In the genomic region with DNA sequence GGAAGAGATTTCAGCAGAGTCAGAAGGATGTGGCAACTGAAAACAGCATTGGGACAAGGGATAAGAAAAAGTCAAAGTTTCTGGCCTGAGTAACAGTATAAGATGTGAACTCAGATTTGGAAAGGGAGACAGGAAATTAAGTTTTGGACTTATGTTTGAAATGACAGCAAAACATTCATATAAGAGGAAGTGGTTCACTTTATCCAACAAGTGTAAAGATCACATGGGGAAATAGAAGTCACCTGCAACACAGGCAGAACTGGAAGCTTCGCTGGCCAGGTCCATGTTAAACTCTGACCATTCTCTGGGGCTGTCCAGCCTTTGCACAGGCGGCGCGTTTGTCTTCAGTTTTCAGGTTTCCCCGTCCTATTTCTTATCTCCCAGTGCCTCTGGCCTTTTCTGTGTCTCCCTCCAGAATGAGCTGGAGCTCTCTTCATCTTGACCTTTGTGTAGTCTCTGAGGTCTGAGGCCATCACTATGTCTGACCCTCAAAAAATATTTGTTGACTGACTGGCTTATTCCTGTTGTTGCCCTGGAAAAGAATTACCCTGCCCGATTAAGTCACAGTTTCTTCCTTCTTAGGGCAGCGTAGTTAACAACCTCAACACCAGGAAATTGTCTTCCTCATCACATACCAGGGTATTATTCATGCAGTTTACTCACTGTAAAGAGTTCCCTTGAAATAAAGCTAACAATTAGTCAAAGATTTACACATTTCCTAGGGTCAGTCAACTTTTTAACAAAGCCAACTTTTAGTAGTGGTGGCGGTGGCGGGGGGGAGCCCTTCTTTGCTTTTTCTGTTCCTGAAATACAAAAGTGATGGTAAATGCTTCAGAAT, we compare ENCODE assay signal across 8 cellular contexts. TPM values are rescaled to one million over a fixed set of nuclear protein-coding genes. Genes with fewer than 3 reads are reported as not detected.
DNase-seq lines count a peak whose midpoint lies in the region; FAIRE-seq and TF ChIP-seq lines count a peak whose summit lies in the region.

No MANE protein-coding gene starts in this region.

- peaks cover 45% of the 10 kb centered on the region for H3K4me1 ChIP-seq in CD4-positive, alpha-beta memory T cell (ENCODE audit: insufficient read depth, low read length)
- H3K4me1 ChIP-seq in small intestine (ENCODE audit: control insufficient read depth in 2 of 2, insufficient read depth in 1 of 2, low read depth in 1 of 2, low read length in 1 of 2): peaks cover 3 to 4% of the 10 kb centered on the region in 2 donors
- H3K4me1 ChIP-seq in ovary (ENCODE audit: insufficient read depth): peaks cover 3% of the 10 kb centered on the region

- POLR2A ChIA-PET in CD4-positive, alpha-beta memory T cell (lab: Charles Lee; ENCODE audit: partially characterized antibody): interaction anchor here (1.0 to 4.6 kb wide), 15 partner anchors 15 to 390 kb away, joined by 3 to 191 read pairs (median 22); partner anchors contain the start of genes ATP1B3 and RNF7

- H3K4me3 Mint-ChIP-seq in CD4-positive, alpha-beta memory T cell: peak overlapping the region; percentile 88 to 92 (median 90)
- H3K4me3 Mint-ChIP-seq in activated naive CD8-positive, alpha-beta T cell treated with anti-CD3 and anti-CD28 coated beads for 36 hours: peak overlapping the region; percentile 82

- peaks cover 45 to 56% (median 49%) of the 10 kb centered on the region in 4 donors for H3K4me1 Mint-ChIP-seq in CD4-positive, alpha-beta memory T cell
- H3K4me1 Mint-ChIP-seq in activated naive CD8-positive, alpha-beta T cell treated with anti-CD3 and anti-CD28 coated beads for 36 hours: peaks cover 55% of the 10 kb centered on the region

- CTCF ChIA-PET in CD4-positive, alpha-beta memory T cell (lab: Charles Lee; ENCODE audit: partially characterized antibody): interaction anchor here (1.3 to 2.8 kb wide), 7 partner anchors 9 to 179 kb away, joined by 3 to 12 read pairs (median 5); no protein-coding TSS in a partner anchor

- H3K36me3 ChIP-seq in CD4-positive, alpha-beta memory T cell (ENCODE audit: insufficient read depth, low read length): no peaks in the 10 kb centered on the region
- no peaks in the 10 kb centered on the region; the same call in 1 of the 2 replicates for H3K36me3 ChIP-seq in KOPT-K1 (ENCODE audit: insufficient read depth, low read length)
- H3K36me3 ChIP-seq in small intestine (ENCODE audit: control insufficient read depth in 2 of 2, insufficient read depth in 2 of 2, low read length in 2 of 2): no peaks in the 10 kb centered on the region
- H3K36me3 ChIP-seq in ovary: no peaks in the 10 kb centered on the region

- TF ChIP-seq EP300 in ovary (IDR thresholded peaks at IDR 0.05): no peak

- peak overlapping the region; percentile 53 for H3K27ac ChIP-seq in CD4-positive, alpha-beta memory T cell (ENCODE audit: low read depth, low read length)
- H3K27ac ChIP-seq in KOPT-K1 (ENCODE audit: low read depth, low read length, poor library complexity, severe bottlenecking) (peak overlapping the region; percentile 47), small intestine (ENCODE audit: low read depth in 1 of 2, low read length in 1 of 2) (peak overlapping the region in 1 of 2 donors; percentile 89), substantia nigra (ENCODE audit: low read depth, low read length, poor library complexity, severe bottlenecking) (no peak overlapping the region), ovary (no peak overlapping the region)

- intact Hi-C loops in CD4-positive, alpha-beta memory T cell (cut with micrococcal nuclease): loop anchor here (1.0 to 5.0 kb wide), 4 partner anchors 11 to 312 kb away; no protein-coding TSS in a partner anchor
- intact Hi-C loops in ovary (cut with DNase I): no loop called here

- DNase-seq in CD4-positive, alpha-beta memory T cell: peak in 2 of 5 donors; percentile 13 to 35
- DNase-seq in activated naive CD8-positive, alpha-beta T cell treated with anti-CD3 and anti-CD28 coated beads for 36 hours: no peak
- DNase-seq in small intestine (peak; percentile 65), retina (no peak), substantia nigra (lab: John Stamatoyannopoulos, UW) (no peak), ovary (no peak)

- no peak for TF ChIP-seq CTCF in ovary (IDR thresholded peaks at IDR 0.05)

- no peaks in the 10 kb centered on the region for H3K9me3 Mint-ChIP-seq in CD4-positive, alpha-beta memory T cell
- no peaks in the 10 kb centered on the region for H3K9me3 Mint-ChIP-seq in activated naive CD8-positive, alpha-beta T cell treated with anti-CD3 and anti-CD28 coated beads for 36 hours

- WGBS in small intestine, 3 donors: 27 to 44% (median 31%) methylated on average over 9 of the region's 9 CpGs
- WGBS in ovary, 3 donors: 42 to 55% (median 49%) methylated on average over 9 of the region's 9 CpGs

- no peak for TF ChIP-seq POLR2A in ovary (IDR thresholded peaks at IDR 0.05)

- no peaks in the 10 kb centered on the region for H3K9me3 ChIP-seq in CD4-positive, alpha-beta memory T cell (ENCODE audit: control insufficient read depth in 1 of 2, low read length in 2 of 2)
- no peaks in the 10 kb centered on the region for H3K9me3 ChIP-seq in KOPT-K1 (ENCODE audit: insufficient read depth, low read length, poor library complexity, severe bottlenecking)
- H3K9me3 ChIP-seq in small intestine (ENCODE audit: control insufficient read depth, low read depth): no peaks in the 10 kb centered on the region
- no peaks in the 10 kb centered on the region for H3K9me3 ChIP-seq in ovary

- H3K36me3 Mint-ChIP-seq in CD4-positive, alpha-beta memory T cell: peaks cover 6 to 18% of the 10 kb centered on the region in 2 donors
- peaks cover 26% of the 10 kb centered on the region for H3K36me3 Mint-ChIP-seq in activated naive CD8-positive, alpha-beta T cell treated with anti-CD3 and anti-CD28 coated beads for 36 hours

- H3K27ac Mint-ChIP-seq in CD4-positive, alpha-beta memory T cell: peak overlapping the region; percentile 94 to 97 (median 96)
- H3K27ac Mint-ChIP-seq in activated naive CD8-positive, alpha-beta T cell treated with anti-CD3 and anti-CD28 coated beads for 36 hours: peak overlapping the region; percentile 87

- no peaks in the 10 kb centered on the region for H3K27me3 ChIP-seq in CD4-positive, alpha-beta memory T cell (ENCODE audit: insufficient read depth, low read length)
- H3K27me3 ChIP-seq in small intestine (ENCODE audit: control insufficient read depth in 2 of 2, insufficient read depth in 2 of 2, low read length in 2 of 2) (no peaks in the 10 kb centered on the region), ovary (no peaks in the 10 kb centered on the region)

- no peak for FAIRE-seq in small intestine (lab: Jason Lieb, UNC)

- H3K4me3 ChIP-seq in CD4-positive, alpha-beta memory T cell (ENCODE audit: low read length in 2 of 2): peak overlapping the region; percentile 13 to 53
- H3K4me3 ChIP-seq in iPS-11a (ENCODE audit: low read depth, low read length) (peak overlapping the region; percentile 33), small intestine (ENCODE audit: low read depth in 1 of 2, low read length in 2 of 2) (no peak overlapping the region), ovary (no peak overlapping the region)

- no peaks in the 10 kb centered on the region for H3K27me3 Mint-ChIP-seq in CD4-positive, alpha-beta memory T cell
- H3K27me3 Mint-ChIP-seq in activated naive CD8-positive, alpha-beta T cell treated with anti-CD3 and anti-CD28 coated beads for 36 hours: no peaks in the 10 kb centered on the region

RNA-seq across cellular contexts. Expression of gene RASA2, which starts 1.0 kb away (rescaled TPM):
- total RNA-seq in CD4-positive, alpha-beta memory T cell: 10 to 100 TPM; 78.9 to 80.9 TPM
- polyA plus RNA-seq in CD4-positive, alpha-beta memory T cell: 10 to 100 TPM; 29.4 to 35.1 TPM
- total RNA-seq in activated naive CD8-positive, alpha-beta T cell treated with anti-CD3 and anti-CD28 coated beads for 36 hours: 10 to 100 TPM; 36.1 to 40.2 TPM
- polyA plus RNA-seq in small intestine (1 to 10 TPM; 3.8 to 4.9 (median 3.9) TPM), ovary (10 to 100 TPM in 1 of 2 donors, 1 to 10 TPM in 1; 6.9 to 10.2 TPM)
- total RNA-seq in ovary: 10 to 100 TPM; 16.7 to 28.1 (median 18.8) TPM

Comparison
In these comparisons a context has a peak if more than half of its experiments do, and no peak if none do; other contexts are left out.
1. H3K27ac ChIP-seq: peak in CD4-positive, alpha-beta memory T cell (single experiment) and KOPT-K1 (single experiment); none in substantia nigra (single experiment) and ovary (0 of 2).
2. H3K4me3 ChIP-seq: peak in CD4-positive, alpha-beta memory T cell (2 of 2) and iPS-11a (single experiment); none in small intestine (0 of 2) and ovary (single experiment).